ENCODE assay signal across 17 cellular contexts in the genomic region with DNA sequence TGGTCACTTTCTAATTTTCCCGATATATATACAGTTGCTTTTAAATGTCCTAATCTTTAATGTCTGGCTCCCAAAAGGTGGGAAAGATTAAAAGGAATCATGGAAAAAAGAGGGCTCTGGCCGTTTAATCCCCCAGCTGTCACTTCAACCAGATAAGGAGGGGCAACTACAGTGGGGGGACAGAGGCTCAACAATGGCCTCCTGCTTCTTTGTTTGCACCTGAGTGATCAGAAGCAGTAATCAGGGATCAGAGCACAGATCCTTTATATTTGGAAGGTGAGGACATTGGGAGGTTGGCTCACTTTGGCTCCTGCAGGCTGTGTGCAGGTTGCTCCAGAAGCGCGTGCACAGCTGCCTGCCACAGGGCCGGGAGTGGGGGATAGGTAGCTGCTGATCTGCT.
DNase-seq lines count a peak whose midpoint lies in the region; ATAC-seq and TF ChIP-seq lines count a peak whose summit lies in the region.
"Had no signal": no experiment of that assay in that cellular context is flagged by ENCODE, and none has a peak within 500 bp of the region (broad histone marks: within the 10 kb centered on the region; RNA-seq: fewer than 3 reads in every experiment).

No MANE protein-coding gene starts in this region.

- 0 out of 2 replicates have a peak, but pooled peaks cover 1% of the 10 kb centered on the region for H3K36me3 ChIP-seq in IMR-90 (ENCODE audit: control insufficient read depth, insufficient read depth, low read length)
- H3K36me3 ChIP-seq in Peyer's patch, result no peaks in the 10 kb centered on the region
- H3K36me3 ChIP-seq in mucosa of descending colon (ENCODE audit: low read depth), result no peaks in the 10 kb centered on the region

- no peak for TF ChIP-seq POLR2A in IMR-90 (IDR thresholded peaks at IDR 0.05; ENCODE audit: low read depth, low read length)
- TF ChIP-seq POLR2A in Peyer's patch (IDR thresholded peaks at IDR 0.05), result no peak

- peak overlapping the region; percentile 42; the same call in 1 of the 2 replicates for H3K23ac ChIP-seq in IMR-90 (ENCODE audit: low read depth, low read length)

- no peak overlapping the region for H2BK5ac ChIP-seq in IMR-90 (ENCODE audit: low read depth, low read length, poor library complexity, severe bottlenecking)

- H3K27me3 ChIP-seq in IMR-90 (ENCODE audit: control insufficient read depth, insufficient read depth, low read length) (no peaks in the 10 kb centered on the region), Peyer's patch (no peaks in the 10 kb centered on the region)

- WGBS in IMR-90 (ENCODE audit: extremely low coverage in 2 of 2, insufficient read length in 1 of 2), 2 experiments, result no CpG with 5 or more reads among the region's 5 CpGs

- peak overlapping the region; percentile 19 for H3K4ac ChIP-seq in IMR-90 (ENCODE audit: low read depth, low read length)

- H4K91ac ChIP-seq in IMR-90 (ENCODE audit: insufficient read depth, low read depth, low read length), result peak overlapping the region; percentile 49; the same call in 1 of the 2 replicates

- POLR2A ChIA-PET in IMR-90 (lab: Charles Lee; ENCODE audit: unreplicated experiment), result no interaction called here

- H4K20me1 ChIP-seq in IMR-90 (ENCODE audit: insufficient read depth, low read length), result no peaks in the 10 kb centered on the region

- no peak overlapping the region for H4K5ac ChIP-seq in IMR-90 (ENCODE audit: low read depth, low read length)

- peak overlapping the region; percentile 52 for H2BK120ac ChIP-seq in IMR-90 (ENCODE audit: low read depth, low read length)

- in situ Hi-C loops in IMR-90 (cut with MboI; ENCODE audit: low sequenced_read_pairs), result no loop called here

- dilution Hi-C loops in IMR-90 (cut with HindIII; ENCODE audit: low sequenced_read_pairs, unreplicated experiment), result no loop called here

- H3K4me2 ChIP-seq in IMR-90 (ENCODE audit: low read depth, low read length), result no peak overlapping the region
- H3K4me2 ChIP-seq: PC-9 had no signal

- 0 out of 2 replicates have a peak overlapping the region, but pooled peaks have one; percentile 23 for H3K14ac ChIP-seq in IMR-90 (replicated peaks; ENCODE audit: low read depth, low read length)

- peaks cover 19 to 42% of the 10 kb centered on the region in 2 experiments for H3K79me1 ChIP-seq in IMR-90 (ENCODE audit: low read depth in 1 of 2, low read length in 2 of 2)

- no peak overlapping the region; the same call in 2 of the 3 replicates for H2BK15ac ChIP-seq in IMR-90 (ENCODE audit: low read depth, low read length)

- peaks cover 11% of the 10 kb centered on the region for H3K9me1 ChIP-seq in IMR-90 (ENCODE audit: insufficient read depth, low read length)

- intact Hi-C loops in IMR-90 (cut with micrococcal nuclease), result no loop called here
- intact Hi-C loops in mucosa of descending colon (cut with DNase I, micrococcal nuclease), result no loop called here

- H3K56ac ChIP-seq in IMR-90 (ENCODE audit: extremely low read depth, insufficient read depth, low read length), result no peak overlapping the region

- H3K4me1 ChIP-seq in IMR-90 (ENCODE audit: control insufficient read depth, insufficient read depth, low read length) (peaks cover 16% of the 10 kb centered on the region), Peyer's patch (no peaks in the 10 kb centered on the region), mucosa of descending colon (ENCODE audit: low read depth) (no peaks in the 10 kb centered on the region)

- peak overlapping the region in 1 of 2 experiments; percentile 58; a peak in 1 of 4 replicates for H4K8ac ChIP-seq in IMR-90 (ENCODE audit: low read depth in 2 of 2, low read length in 2 of 2)

- H2BK20ac ChIP-seq in IMR-90 (ENCODE audit: low read depth, low read length), result no peak overlapping the region

- H3K18ac ChIP-seq in IMR-90 (ENCODE audit: low read depth, low read length), result no peak overlapping the region

- BruUV-seq in IMR-90 (replicated peaks; lab: Mats Ljungman, UMichigan), result no TSS peak

- no peak for TF ChIP-seq RAD21 in IMR-90 (IDR thresholded peaks at IDR 0.05; ENCODE audit: low read length)

- no peak for ATAC-seq in IMR-90 (ENCODE audit: low read depth)
- no peak for ATAC-seq in HG03097 (IDR thresholded peaks at IDR 0.05; ENCODE audit: low FRiP score, unreplicated experiment)
- no peak for ATAC-seq in mucosa of descending colon
- ATAC-seq: T-helper 17 cell had no signal

- H3K27ac ChIP-seq in IMR-90 (ENCODE audit: insufficient read depth, low read length), result no peak overlapping the region
- no peak overlapping the region for H3K27ac ChIP-seq in Peyer's patch
- H3K27ac ChIP-seq: HL-60, PC-9 had no signal

- CTCF ChIA-PET in IMR-90 (lab: Yijun Ruan, JAX), result no interaction called here

- DNase-seq in D341Med (ENCODE audit: low spot score), result peak; percentile 83
- DNase-seq in IMR-90, result no peak
- peak; percentile 71 for DNase-seq in NCI-H69 (lab: John Stamatoyannopoulos, UW)
- peak; percentile 21 for DNase-seq in iPS-NIHi11 (ENCODE audit: low spot score)
- no peak for DNase-seq in Peyer's patch
- no peak for DNase-seq in GM19240 (ENCODE audit: insufficient read length, low spot score)
- DNase-seq in mucosa of descending colon, result no peak
- DNase-seq: CD4-positive, alpha-beta memory T cell; GOT3; NCI-H1417 treated with DMSO at 0.1 percent for 48 hours; NCI-H2029 treated with DMSO at 0.1 percent for 48 hours; NCI-H345; NCI-H526 treated with DMSO at 0.1 percent for 48 hours; PC-9; T-helper 17 cell had no signal

- TF ChIP-seq CTCF in IMR-90 (conservative IDR thresholded peaks at IDR 0.05; ENCODE audit: low read depth, low read length) (no peak), Peyer's patch (IDR thresholded peaks at IDR 0.05) (no peak), mucosa of descending colon (IDR thresholded peaks at IDR 0.05) (no peak)

- no peak overlapping the region for H2AFZ ChIP-seq in IMR-90 (replicated peaks; ENCODE audit: low read length, poor library complexity)
- H2AFZ ChIP-seq: PC-9 had no signal

- peak overlapping the region; percentile 46; the same call in 1 of the 2 replicates for H2AK5ac ChIP-seq in IMR-90 (ENCODE audit: low read depth, low read length)

- H3K9me3 ChIP-seq in IMR-90 (ENCODE audit: control insufficient read depth, insufficient read depth, low read length) (no peaks in the 10 kb centered on the region; the same call in 1 of the 2 replicates), Peyer's patch (no peaks in the 10 kb centered on the region), mucosa of descending colon (no peaks in the 10 kb centered on the region)

- H3K4me3 ChIP-seq in IMR-90 (ENCODE audit: insufficient read depth, low read depth, low read length) (no peak overlapping the region), Peyer's patch (no peak overlapping the region), mucosa of descending colon (no peak overlapping the region)
- H3K4me3 ChIP-seq: PC-9 had no signal

- no peak overlapping the region for H2AK9ac ChIP-seq in IMR-90 (replicated peaks; ENCODE audit: low read depth, low read length, poor library complexity)

- H3K9ac ChIP-seq in IMR-90 (ENCODE audit: low read depth, low read length), result no peak overlapping the region

TF ChIP-seq in IMR-90, 13 proteins besides CTCF, POLR2A, EP300 and RAD21:
- no peak for TF ChIP-seq FOS (IDR thresholded peaks at IDR 0.05; ENCODE audit: low read depth, low read length)
- TF ChIP-seq MXI1 (IDR thresholded peaks at IDR 0.05; ENCODE audit: borderline replicate concordance, low read depth, low read length), result no peak
- TF ChIP-seq NFE2L2 (IDR thresholded peaks at IDR 0.05; ENCODE audit: low read depth, low read length), result no peak
- TF ChIP-seq, protein P1, sequence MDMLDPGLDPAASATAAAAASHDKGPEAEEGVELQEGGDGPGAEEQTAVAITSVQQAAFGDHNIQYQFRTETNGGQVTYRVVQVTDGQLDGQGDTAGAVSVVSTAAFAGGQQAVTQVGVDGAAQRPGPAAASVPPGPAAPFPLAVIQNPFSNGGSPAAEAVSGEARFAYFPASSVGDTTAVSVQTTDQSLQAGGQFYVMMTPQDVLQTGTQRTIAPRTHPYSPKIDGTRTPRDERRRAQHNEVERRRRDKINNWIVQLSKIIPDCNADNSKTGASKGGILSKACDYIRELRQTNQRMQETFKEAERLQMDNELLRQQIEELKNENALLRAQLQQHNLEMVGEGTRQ (IDR thresholded peaks at IDR 0.05; ENCODE audit: low read depth, low read length), result no peak
- TF ChIP-seq RFX5 (IDR thresholded peaks at IDR 0.05; ENCODE audit: low read depth, low read length), result no peak
- no peak for TF ChIP-seq CHD1 (IDR thresholded peaks at IDR 0.05; ENCODE audit: low read depth, low read length)
- TF ChIP-seq RCOR1 (IDR thresholded peaks at IDR 0.05; ENCODE audit: insufficient replicate concordance, low read length), result no peak
- TF ChIP-seq CEBPB (IDR thresholded peaks at IDR 0.05; ENCODE audit: low read depth, low read length), result no peak
- no peak for TF ChIP-seq SMC3 (IDR thresholded peaks at IDR 0.05; ENCODE audit: low read depth, low read length)
- TF ChIP-seq MAFK (IDR thresholded peaks at IDR 0.05; ENCODE audit: low read depth, low read length), result no peak
- TF ChIP-seq MAZ (IDR thresholded peaks at IDR 0.05; ENCODE audit: borderline replicate concordance, low read depth, low read length), result no peak
- TF ChIP-seq BHLHE40 (IDR thresholded peaks at IDR 0.05; ENCODE audit: low read depth, low read length), result no peak
- no peak for TF ChIP-seq ELK1 (IDR thresholded peaks at IDR 0.05; ENCODE audit: borderline replicate concordance, low read depth, low read length)

Comparison
In these comparisons a context has a peak if more than half of its experiments do, and no peak if none do; other contexts are left out.
1. DNase-seq: peak in D341Med (single experiment), NCI-H69 (single experiment) and iPS-NIHi11 (single experiment); none in IMR-90 (single experiment), Peyer's patch (0 of 3), GM19240 (single experiment) and mucosa of descending colon (0 of 3).